Comparison of ENCODE assay signal across 8 cellular contexts in genomic region chr7:26293569-26294308, GRCh38. TPM values are rescaled to one million over a fixed set of nuclear protein-coding genes. Genes with fewer than 3 reads are reported as not detected.
DNase-seq lines count a peak whose midpoint lies in the region; ATAC-seq and TF ChIP-seq lines count a peak whose summit lies in the region.

No MANE protein-coding gene starts in this region.

- peak; percentile 82 for DNase-seq in T-helper 2 cell treated with Interferon-gamma antibody and Interleukin-4, amounts not matched to agents 5 μg/mL and 100 μg/mL, for 36 hours (ENCODE audit: low spot score)
- DNase-seq in effector CD4-positive, alpha-beta T cell, result peak; percentile 34
- DNase-seq in ascending aorta (ENCODE audit: low spot score in 2 of 2), result no peak
- DNase-seq in glutamatergic neuron, result no peak
- no peak for DNase-seq in HFFc6

- H3K27ac ChIP-seq in ascending aorta, result peak overlapping the region in 1 of 2 donors; percentile 33

- H3K4me3 ChIP-seq in ascending aorta, result peak overlapping the region in 1 of 2 donors; percentile 19

- TF ChIP-seq CTCF in ascending aorta (IDR thresholded peaks at IDR 0.05) (no peak), glutamatergic neuron (IDR thresholded peaks at IDR 0.05; ENCODE audit: partially characterized antibody, unreplicated experiment) (no peak), HFFc6 (IDR thresholded peaks at IDR 0.05) (no peak)

- H3K36me3 Mint-ChIP-seq in T-helper 2 cell treated with Interferon-gamma antibody and Interleukin-4, amounts not matched to agents 5 μg/mL and 100 μg/mL, for 36 hours (ENCODE audit: low read depth), result peaks cover 40% of the 10 kb centered on the region
- peaks cover 7% of the 10 kb centered on the region for H3K36me3 Mint-ChIP-seq in stimulated activated memory B cell treated with anti-CD40 and anti-IgM and Interleukin-4, amounts not matched to agents 10 μg/mL and 1 μg/mL and 100 μg/mL, for 72 hours
- H3K36me3 Mint-ChIP-seq in glutamatergic neuron (ENCODE audit: unreplicated experiment) (no peaks in the 10 kb centered on the region), HFFc6 (ENCODE audit: low read depth) (no peaks in the 10 kb centered on the region)

- H3K9me3 Mint-ChIP-seq in T-helper 2 cell treated with Interferon-gamma antibody and Interleukin-4, amounts not matched to agents 5 μg/mL and 100 μg/mL, for 36 hours, result no peaks in the 10 kb centered on the region
- H3K9me3 Mint-ChIP-seq in stimulated activated memory B cell treated with anti-CD40 and anti-IgM and Interleukin-4, amounts not matched to agents 10 μg/mL and 1 μg/mL and 100 μg/mL, for 72 hours, result no peaks in the 10 kb centered on the region
- no peaks in the 10 kb centered on the region for H3K9me3 Mint-ChIP-seq in glutamatergic neuron (ENCODE audit: unreplicated experiment)
- peaks cover 4% of the 10 kb centered on the region; the same call in 1 of the 2 replicates for H3K9me3 Mint-ChIP-seq in HFFc6

- peak overlapping the region; percentile 96 for H3K4me3 Mint-ChIP-seq in T-helper 2 cell treated with Interferon-gamma antibody and Interleukin-4, amounts not matched to agents 5 μg/mL and 100 μg/mL, for 36 hours
- H3K4me3 Mint-ChIP-seq in stimulated activated memory B cell treated with anti-CD40 and anti-IgM and Interleukin-4, amounts not matched to agents 10 μg/mL and 1 μg/mL and 100 μg/mL, for 72 hours, result peak overlapping the region; percentile 88
- H3K4me3 Mint-ChIP-seq in glutamatergic neuron (ENCODE audit: unreplicated experiment), result no peak overlapping the region
- H3K4me3 Mint-ChIP-seq in HFFc6, result no peak overlapping the region

- H3K27ac Mint-ChIP-seq in T-helper 2 cell treated with Interferon-gamma antibody and Interleukin-4, amounts not matched to agents 5 μg/mL and 100 μg/mL, for 36 hours, result peak overlapping the region; percentile 95
- peak overlapping the region; percentile 90 for H3K27ac Mint-ChIP-seq in stimulated activated memory B cell treated with anti-CD40 and anti-IgM and Interleukin-4, amounts not matched to agents 10 μg/mL and 1 μg/mL and 100 μg/mL, for 72 hours
- no peak overlapping the region for H3K27ac Mint-ChIP-seq in glutamatergic neuron (ENCODE audit: unreplicated experiment)
- H3K27ac Mint-ChIP-seq in HFFc6, result no peak overlapping the region

- no peaks in the 10 kb centered on the region for H3K9me3 ChIP-seq in ascending aorta

- H3K4me1 ChIP-seq in ascending aorta, result no peaks in the 10 kb centered on the region

- no peaks in the 10 kb centered on the region for H3K36me3 ChIP-seq in ascending aorta

- H3K4me1 Mint-ChIP-seq in T-helper 2 cell treated with Interferon-gamma antibody and Interleukin-4, amounts not matched to agents 5 μg/mL and 100 μg/mL, for 36 hours (ENCODE audit: low read depth), result peaks cover 46% of the 10 kb centered on the region
- H3K4me1 Mint-ChIP-seq in stimulated activated memory B cell treated with anti-CD40 and anti-IgM and Interleukin-4, amounts not matched to agents 10 μg/mL and 1 μg/mL and 100 μg/mL, for 72 hours, result peaks cover 59% of the 10 kb centered on the region
- peaks cover 2% of the 10 kb centered on the region for H3K4me1 Mint-ChIP-seq in glutamatergic neuron (ENCODE audit: low read depth, unreplicated experiment)
- no peaks in the 10 kb centered on the region for H3K4me1 Mint-ChIP-seq in HFFc6 (ENCODE audit: low read depth)

- ATAC-seq in GM19023 (IDR thresholded peaks at IDR 0.05; ENCODE audit: unreplicated experiment) (peak; percentile 77), HG03097 (IDR thresholded peaks at IDR 0.05; ENCODE audit: low FRiP score, unreplicated experiment) (peak; percentile 48)
- peak; percentile 93 for ATAC-seq in stimulated activated memory B cell treated with anti-CD40 and anti-IgM and Interleukin-4, amounts not matched to agents 10 μg/mL and 1 μg/mL and 100 μg/mL, for 72 hours

- H3K27me3 ChIP-seq in ascending aorta, result no peaks in the 10 kb centered on the region

- intact Hi-C loops in ascending aorta (cut with DNase I), result no loop called here

- no peaks in the 10 kb centered on the region for H3K27me3 Mint-ChIP-seq in T-helper 2 cell treated with Interferon-gamma antibody and Interleukin-4, amounts not matched to agents 5 μg/mL and 100 μg/mL, for 36 hours (ENCODE audit: low read depth)
- no peaks in the 10 kb centered on the region for H3K27me3 Mint-ChIP-seq in stimulated activated memory B cell treated with anti-CD40 and anti-IgM and Interleukin-4, amounts not matched to agents 10 μg/mL and 1 μg/mL and 100 μg/mL, for 72 hours
- H3K27me3 Mint-ChIP-seq in glutamatergic neuron (ENCODE audit: unreplicated experiment), result no peaks in the 10 kb centered on the region
- H3K27me3 Mint-ChIP-seq in HFFc6 (ENCODE audit: insufficient read depth), result peaks cover 4% of the 10 kb centered on the region; the same call in 1 of the 2 replicates

RNA-seq across cellular contexts. Expression of gene SNX10, which starts 2.1 kb away (rescaled TPM):
- total RNA-seq in ascending aorta (3.5 TPM), glutamatergic neuron (ENCODE audit: unreplicated experiment) (6.1 TPM)
- total RNA-seq in HFFc6 (2021; fragmentation: NEBNext Ultra II Directional; extraction: Animal tissue kit (Norgen Biotek cat#: 25700)), result not detected

Comparison
In these comparisons a context has a peak if more than half of its experiments do, and no peak if none do; other contexts are left out.
1. DNase-seq: peak in T-helper 2 cell treated with Interferon-gamma antibody and Interleukin-4, amounts not matched to agents 5 μg/mL and 100 μg/mL, for 36 hours (single experiment) and effector CD4-positive, alpha-beta T cell (single experiment); none in ascending aorta (0 of 2), glutamatergic neuron (single experiment) and HFFc6 (single experiment).
2. H3K27ac Mint-ChIP-seq: peak in T-helper 2 cell treated with Interferon-gamma antibody and Interleukin-4, amounts not matched to agents 5 μg/mL and 100 μg/mL, for 36 hours (single experiment) and stimulated activated memory B cell treated with anti-CD40 and anti-IgM and Interleukin-4, amounts not matched to agents 10 μg/mL and 1 μg/mL and 100 μg/mL, for 72 hours (single experiment); none in glutamatergic neuron (single experiment) and HFFc6 (single experiment).
3. H3K4me3 Mint-ChIP-seq: peak in T-helper 2 cell treated with Interferon-gamma antibody and Interleukin-4, amounts not matched to agents 5 μg/mL and 100 μg/mL, for 36 hours (single experiment) and stimulated activated memory B cell treated with anti-CD40 and anti-IgM and Interleukin-4, amounts not matched to agents 10 μg/mL and 1 μg/mL and 100 μg/mL, for 72 hours (single experiment); none in glutamatergic neuron (single experiment) and HFFc6 (single experiment).
4. Peak in every context shown above with its lines, with median percentiles within 50 percentile points of each other: ATAC-seq.